Comparison of ENCODE assay signal across 1 cellular context in the genomic region with DNA sequence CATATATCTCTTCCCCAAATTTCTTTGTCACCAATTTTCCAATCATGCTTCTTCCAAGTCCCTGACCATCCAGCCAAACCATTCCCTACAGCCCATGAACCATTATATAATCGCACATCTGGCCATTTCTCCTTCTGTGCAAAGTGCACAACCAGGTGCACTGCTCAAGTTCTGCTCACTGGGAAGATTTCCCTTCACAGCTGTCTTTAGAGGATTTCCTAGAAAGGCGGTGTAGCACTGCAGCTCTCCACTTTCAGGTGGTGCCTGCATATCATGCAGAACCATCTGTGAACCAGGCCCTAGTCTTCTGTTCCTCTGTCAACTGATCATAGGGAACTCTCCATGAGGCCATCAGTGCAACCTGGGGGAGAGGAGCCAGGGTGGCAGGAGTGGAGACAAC.
A peak's percentile ranks its signal among the peaks of the same experiment; 100 is the strongest.
TF ChIP-seq lines count a peak whose summit lies in the region.

No MANE protein-coding gene starts in this region.

TF ChIP-seq in K562, 482 proteins besides CTCF, POLR2A, EP300 and RAD21:
- peak; percentile 48 for TF ChIP-seq TAL1 (IDR thresholded peaks at IDR 0.05)
- TF ChIP-seq ARID1B (IDR thresholded peaks at IDR 0.05), result 0 out of 2 replicates have a peak, but pooled peaks have one; percentile 19
- no peak for TF ChIP-seq POLR3G (IDR thresholded peaks at IDR 0.05; ENCODE audit: extremely low read depth, insufficient read length, insufficient replicate concordance)
- TF ChIP-seq CBFA2T2 (conservative IDR thresholded peaks at IDR 0.05), result peak; percentile 59
- peak; percentile 38; the same call in 1 of the 2 replicates for TF ChIP-seq TCF3 (CRISPR knock-in tag; IDR thresholded peaks at IDR 0.05)
- TF ChIP-seq, protein P1, sequence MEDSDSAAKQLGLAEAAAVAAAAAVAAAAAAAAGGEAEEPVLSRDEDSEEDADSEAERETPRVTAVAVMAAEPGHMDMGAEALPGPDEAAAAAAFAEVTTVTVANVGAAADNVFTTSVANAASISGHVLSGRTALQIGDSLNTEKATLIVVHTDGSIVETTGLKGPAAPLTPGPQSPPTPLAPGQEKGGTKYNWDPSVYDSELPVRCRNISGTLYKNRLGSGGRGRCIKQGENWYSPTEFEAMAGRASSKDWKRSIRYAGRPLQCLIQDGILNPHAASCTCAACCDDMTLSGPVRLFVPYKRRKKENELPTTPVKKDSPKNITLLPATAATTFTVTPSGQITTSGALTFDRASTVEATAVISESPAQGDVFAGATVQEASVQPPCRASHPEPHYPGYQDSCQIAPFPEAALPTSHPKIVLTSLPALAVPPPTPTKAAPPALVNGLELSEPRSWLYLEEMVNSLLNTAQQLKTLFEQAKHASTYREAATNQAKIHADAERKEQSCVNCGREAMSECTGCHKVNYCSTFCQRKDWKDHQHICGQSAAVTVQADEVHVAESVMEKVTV (CRISPR knock-in tag; IDR thresholded peaks at IDR 0.05), result no peak
- TF ChIP-seq KDM5B (IDR thresholded peaks at IDR 0.05; ENCODE audit: insufficient replicate concordance, low read depth, low read length), result no peak
- TF ChIP-seq NR4A1 (CRISPR knock-in tag; IDR thresholded peaks at IDR 0.05), result no peak
- TF ChIP-seq NR4A1 (tag; IDR thresholded peaks at IDR 0.05), result no peak
- TF ChIP-seq, protein P2, sequence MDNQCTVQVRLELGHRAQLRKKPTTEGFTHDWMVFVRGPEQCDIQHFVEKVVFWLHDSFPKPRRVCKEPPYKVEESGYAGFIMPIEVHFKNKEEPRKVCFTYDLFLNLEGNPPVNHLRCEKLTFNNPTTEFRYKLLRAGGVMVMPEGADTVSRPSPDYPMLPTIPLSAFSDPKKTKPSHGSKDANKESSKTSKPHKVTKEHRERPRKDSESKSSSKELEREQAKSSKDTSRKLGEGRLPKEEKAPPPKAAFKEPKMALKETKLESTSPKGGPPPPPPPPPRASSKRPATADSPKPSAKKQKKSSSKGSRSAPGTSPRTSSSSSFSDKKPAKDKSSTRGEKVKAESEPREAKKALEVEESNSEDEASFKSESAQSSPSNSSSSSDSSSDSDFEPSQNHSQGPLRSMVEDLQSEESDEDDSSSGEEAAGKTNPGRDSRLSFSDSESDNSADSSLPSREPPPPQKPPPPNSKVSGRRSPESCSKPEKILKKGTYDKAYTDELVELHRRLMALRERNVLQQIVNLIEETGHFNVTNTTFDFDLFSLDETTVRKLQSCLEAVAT (IDR thresholded peaks at IDR 0.05), result no peak
- TF ChIP-seq CTBP1 (IDR thresholded peaks at IDR 0.05; ENCODE audit: borderline replicate concordance), result peak; percentile 29; the same call in 1 of the 2 replicates
- no peak for TF ChIP-seq THRA (IDR thresholded peaks at IDR 0.05)
- no peak for TF ChIP-seq ZNF77 (CRISPR knock-in tag; IDR thresholded peaks at IDR 0.05)
- TF ChIP-seq TRIM24 (IDR thresholded peaks at IDR 0.05), result peak in 1 of 2 experiments; percentile 26; a peak in 1 of 4 replicates
- TF ChIP-seq CBFA2T3 (IDR thresholded peaks at IDR 0.05), result peak; percentile 60
- no peak for TF ChIP-seq ZNF175 (CRISPR knock-in tag; IDR thresholded peaks at IDR 0.05; ENCODE audit: low read depth)
- no peak for TF ChIP-seq SAFB (IDR thresholded peaks at IDR 0.05; ENCODE audit: borderline replicate concordance, low read depth, low read length)
- TF ChIP-seq TEAD4 (IDR thresholded peaks at IDR 0.05; ENCODE audit: low read length), result peak; percentile 35; the same call in 1 of the 2 replicates
- TF ChIP-seq TEAD4 (CRISPR knock-in tag; IDR thresholded peaks at IDR 0.05; ENCODE audit: borderline replicate concordance), result no peak
